Comparison of ENCODE assay signal across 8 cellular contexts in genomic region chr12:12561305-12562015, GRCh38. TPM values are rescaled to one million over a fixed set of nuclear protein-coding genes. Genes with fewer than 3 reads are reported as not detected.
DNase-seq lines count a peak whose midpoint lies in the region; ATAC-seq and TF ChIP-seq lines count a peak whose summit lies in the region.

No MANE protein-coding gene starts in this region.

- intact Hi-C loops in posterior cingulate gyrus (cut with DNase I) = loop anchor here (2.0 to 5.0 kb wide), 5 partner anchors 39 to 204 kb away; partner anchors contain the start of genes BORCS5 and GPR19

- no peaks in the 10 kb centered on the region for H3K27me3 Mint-ChIP-seq in T-cell

- H3K4me1 ChIP-seq in right atrium auricular region = peaks cover 0 to 33% of the 10 kb centered on the region in 2 donors

- H3K27ac Mint-ChIP-seq in T-cell = peak overlapping the region; percentile 94 to 96

- CTCF ChIA-PET in T-cell (lab: Charles Lee) = interaction anchor here in 1 of 2 donors (0.8 to 0.9 kb wide), 2 partner anchors 18 to 69 kb away, joined by 3 read pairs; no protein-coding TSS in a partner anchor

- peak overlapping the region; percentile 72 to 83 for H3K4me3 ChIP-seq in right atrium auricular region

- POLR2A ChIA-PET in T-cell (lab: Charles Lee) = interaction anchor here (0.6 to 1.5 kb wide), 14 partner anchors 58 to 204 kb away, joined by 3 to 11 read pairs (median 4); partner anchors contain the start of gene BORCS5 (in 1 of the 2)

- ATAC-seq in HG03025 (IDR thresholded peaks at IDR 0.05; ENCODE audit: low FRiP score, unreplicated experiment) (peak; percentile 42), T-cell (replicated peaks in 1 of 4) (peak; percentile 11 to 33 (median 26)), HG02678 (IDR thresholded peaks at IDR 0.05; ENCODE audit: unreplicated experiment) (no peak)

- TF ChIP-seq CTCF in C4-2B (conservative IDR thresholded peaks at IDR 0.05) (peak; percentile 14; the same call in 1 of the 2 replicates), right atrium auricular region (IDR thresholded peaks at IDR 0.05) (peak; percentile 7 to 9)

- DNase-seq in T-cell (peak; percentile 8 to 68 (median 45)), amygdala (lab: John Stamatoyannopoulos, UW) (peak in 49 of 56 donors; percentile 6 to 71 (median 40)), right atrium auricular region (ENCODE audit: low spot score) (peak; percentile 72), posterior cingulate gyrus (peak; percentile 31 to 92 (median 55)), HPDE6-E6E7 (ENCODE audit: extremely low spot score) (no peak)

- H3K36me3 ChIP-seq in right atrium auricular region = no peaks in the 10 kb centered on the region

- H3K4me1 Mint-ChIP-seq in T-cell = peaks cover 45 to 54% (median 47%) of the 10 kb centered on the region in 3 donors

- peak overlapping the region; percentile 85 to 89 (median 88) for H3K4me3 Mint-ChIP-seq in T-cell

- no peaks in the 10 kb centered on the region for H3K27me3 ChIP-seq in right atrium auricular region

- H3K36me3 Mint-ChIP-seq in T-cell = peaks cover 19% of the 10 kb centered on the region

- peaks cover 0 to 6% (median 0%) of the 10 kb centered on the region in 3 donors for H3K9me3 Mint-ChIP-seq in T-cell

- H3K27ac ChIP-seq in C4-2B (peak overlapping the region; percentile 100), right atrium auricular region (peak overlapping the region; percentile 100)

- H3K9me3 ChIP-seq in right atrium auricular region = no peaks in the 10 kb centered on the region

RNA-seq across cellular contexts. Expression of gene DUSP16, which starts 1.2 kb away (rescaled TPM):
- total RNA-seq in T-cell = 10 to 100 TPM; 44.6 to 72.3 (median 61.0) TPM
- total RNA-seq in right atrium auricular region = 10 to 100 TPM in 1 of 2 donors, 1 to 10 TPM in 1; 9.6 to 18.7 TPM

RNA-seq across cellular contexts. Expression of gene CREBL2, which starts 50.2 kb away (rescaled TPM):
- 10 to 100 TPM; 24.4 to 37.2 (median 33.8) TPM for total RNA-seq in T-cell
- total RNA-seq in right atrium auricular region = 10 to 100 TPM; 22.7 to 27.4 TPM
